17 cellular contexts compared by ENCODE assay signal in the genomic region with DNA sequence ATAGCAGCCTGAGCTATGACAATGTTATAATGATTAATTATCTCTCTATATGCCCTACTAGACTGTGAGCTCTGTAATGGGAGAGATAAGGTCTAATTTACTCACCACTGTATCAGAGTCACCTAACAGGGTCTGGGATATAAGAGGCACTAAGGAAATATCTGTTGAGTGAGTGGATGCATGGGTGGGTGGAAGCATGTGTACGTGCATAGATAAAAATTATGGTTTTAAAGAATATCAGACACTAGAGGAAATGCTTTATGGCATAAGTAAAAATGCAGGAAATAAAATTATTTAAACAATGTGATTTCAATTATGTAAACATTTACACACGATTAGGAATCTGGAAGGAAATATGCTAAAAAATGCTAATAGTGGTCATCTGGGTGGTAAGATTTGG.
DNase-seq lines count a peak whose midpoint lies in the region; ATAC-seq, FAIRE-seq and TF ChIP-seq lines count a peak whose summit lies in the region.
"Had no signal": no experiment of that assay in that cellular context is flagged by ENCODE, and none has a peak within 500 bp of the region (broad histone marks: within the 10 kb centered on the region; RNA-seq: fewer than 3 reads in every experiment).

No MANE protein-coding gene starts in this region.

- in situ Hi-C loops in GM23248 (cut with MboI), result no loop called here

- ATAC-seq in HG03108 (IDR thresholded peaks at IDR 0.05; ENCODE audit: unreplicated experiment), result no peak
- no peak for ATAC-seq in HG03442 (IDR thresholded peaks at IDR 0.05; ENCODE audit: unreplicated experiment)

- TF ChIP-seq CTCF in bronchial epithelial cell (IDR thresholded peaks at IDR 0.05; ENCODE audit: insufficient read depth, low read length, severe bottlenecking) (no peak), A673 (conservative IDR thresholded peaks at IDR 0.05; ENCODE audit: low read depth, low read length) (no peak)

- no TSS peak for BruUV-seq in A673 (replicated peaks; lab: Mats Ljungman, UMichigan)

- POLR2A ChIA-PET in A673 (lab: Charles Lee; ENCODE audit: low non-redundant PET), result no interaction called here

- H3K4me2 ChIP-seq in GM23248 (ENCODE audit: unreplicated experiment), result peak overlapping the region; percentile 34

- WGBS in GM23248 (ENCODE audit: low coverage in 1 of 2, low lambda C conversion rate in 2 of 2, missing lambda C conversion rate in 2 of 2), 2 experiments, result 0 to 4% methylated on average over 2 of the region's 2 CpGs

- no peaks in the 10 kb centered on the region for H3K79me2 ChIP-seq in ACC112 (ENCODE audit: control insufficient read depth, insufficient read depth, low read length, unreplicated experiment)
- H3K79me2 ChIP-seq in GM23248 (ENCODE audit: insufficient read depth), result peaks cover 71% of the 10 kb centered on the region

- CTCF ChIA-PET in A673 (lab: Charles Lee), result no interaction called here

- no peaks in the 10 kb centered on the region; the same call in 1 of the 2 replicates for H4K20me1 ChIP-seq in GM23248 (ENCODE audit: insufficient read depth)

- H2AFZ ChIP-seq in ACC112 (ENCODE audit: low read length, unreplicated experiment) (peak overlapping the region; percentile 39), GM23248 (no peak overlapping the region)

- H3K4me1 ChIP-seq in ACC112 (ENCODE audit: control insufficient read depth, insufficient read depth, low read length, unreplicated experiment) (peaks cover 34% of the 10 kb centered on the region), GM23248 (ENCODE audit: insufficient read depth) (peaks cover 44% of the 10 kb centered on the region), A673 (ENCODE audit: insufficient read depth, low read length, poor library complexity, severe bottlenecking) (no peaks in the 10 kb centered on the region)

- H3K36me3 ChIP-seq in ACC112 (ENCODE audit: insufficient read depth, low read length) (no peaks in the 10 kb centered on the region), GM23248 (ENCODE audit: low read depth) (no peaks in the 10 kb centered on the region), bronchial epithelial cell (ENCODE audit: control insufficient read depth, insufficient read depth, low read length) (no peaks in the 10 kb centered on the region), A673 (ENCODE audit: insufficient read depth, low read length, poor library complexity, severe bottlenecking) (no peaks in the 10 kb centered on the region)

- intact Hi-C loops in A673 (cut with micrococcal nuclease; ENCODE audit: unreplicated experiment), result no loop called here

- H3K4me3 ChIP-seq in ACC112 (ENCODE audit: low read depth, low read length) (no peak overlapping the region), GM23248 (no peak overlapping the region), bronchial epithelial cell (ENCODE audit: low read depth, low read length) (no peak overlapping the region), A673 (ENCODE audit: low read depth, low read length, poor library complexity, severe bottlenecking) (no peak overlapping the region)

- H3K9ac ChIP-seq in GM23248, result no peak overlapping the region

- DNase-seq in GM23248, result peak; percentile 75
- DNase-seq in bronchial epithelial cell (ENCODE audit: low read depth), result peak; percentile 60
- peak; percentile 10 for DNase-seq in iris pigment epithelial cell (ENCODE audit: low read depth)
- no peak for DNase-seq in A673 (ENCODE audit: low spot score)
- no peak for DNase-seq in activated naive CD4-positive, alpha-beta T cell treated with anti-CD3 and anti-CD28 coated beads, Interleukin-2, amount 50 U/mL, for 16 hours
- DNase-seq: 8988T, DND-41, NCI-H187, NCI-H345, NCI-H69, SHP77 treated with DMSO at 0.1 percent for 48 hours had no signal

- H3K9me2 ChIP-seq in GM23248 (ENCODE audit: insufficient read depth), result no peaks in the 10 kb centered on the region

- peak overlapping the region; percentile 69 for H3K27ac ChIP-seq in ACC112 (ENCODE audit: low read depth, low read length)
- peak overlapping the region; percentile 68 for H3K27ac ChIP-seq in GM23248
- no peak overlapping the region for H3K27ac ChIP-seq in A673 (ENCODE audit: low read depth, low read length, poor library complexity, severe bottlenecking)
- H3K27ac ChIP-seq: C4-2B, HL-60 had no signal

- H3K9me3 ChIP-seq in GM23248 (ENCODE audit: low read depth) (no peaks in the 10 kb centered on the region), A673 (ENCODE audit: low read depth, low read length, poor library complexity, severe bottlenecking) (no peaks in the 10 kb centered on the region)

- peaks cover 52% of the 10 kb centered on the region for H3F3A ChIP-seq in GM23248 (ENCODE audit: insufficient read depth)

- no peaks in the 10 kb centered on the region for H3K27me3 ChIP-seq in ACC112 (ENCODE audit: insufficient read depth, low read length)
- H3K27me3 ChIP-seq in GM23248 (replicated peaks; ENCODE audit: insufficient read depth), result no peaks in the 10 kb centered on the region
- H3K27me3 ChIP-seq in bronchial epithelial cell (ENCODE audit: control insufficient read depth, insufficient read depth, low read length), result no peaks in the 10 kb centered on the region
- H3K27me3 ChIP-seq in A673 (replicated peaks; ENCODE audit: insufficient read depth, low read depth, low read length, poor library complexity), result peaks cover 43% of the 10 kb centered on the region

- FAIRE-seq in bronchial epithelial cell (lab: Jason Lieb, UNC), result no peak
- FAIRE-seq: H1 had no signal

Comparison
In these comparisons a context has a peak if more than half of its experiments do, and no peak if none do; other contexts are left out.
1. DNase-seq: peak in GM23248 (single experiment), bronchial epithelial cell (single experiment) and iris pigment epithelial cell (single experiment); none in A673 (single experiment) and activated naive CD4-positive, alpha-beta T cell treated with anti-CD3 and anti-CD28 coated beads, Interleukin-2, amount 50 U/mL, for 16 hours (single experiment).